In the genomic region with DNA sequence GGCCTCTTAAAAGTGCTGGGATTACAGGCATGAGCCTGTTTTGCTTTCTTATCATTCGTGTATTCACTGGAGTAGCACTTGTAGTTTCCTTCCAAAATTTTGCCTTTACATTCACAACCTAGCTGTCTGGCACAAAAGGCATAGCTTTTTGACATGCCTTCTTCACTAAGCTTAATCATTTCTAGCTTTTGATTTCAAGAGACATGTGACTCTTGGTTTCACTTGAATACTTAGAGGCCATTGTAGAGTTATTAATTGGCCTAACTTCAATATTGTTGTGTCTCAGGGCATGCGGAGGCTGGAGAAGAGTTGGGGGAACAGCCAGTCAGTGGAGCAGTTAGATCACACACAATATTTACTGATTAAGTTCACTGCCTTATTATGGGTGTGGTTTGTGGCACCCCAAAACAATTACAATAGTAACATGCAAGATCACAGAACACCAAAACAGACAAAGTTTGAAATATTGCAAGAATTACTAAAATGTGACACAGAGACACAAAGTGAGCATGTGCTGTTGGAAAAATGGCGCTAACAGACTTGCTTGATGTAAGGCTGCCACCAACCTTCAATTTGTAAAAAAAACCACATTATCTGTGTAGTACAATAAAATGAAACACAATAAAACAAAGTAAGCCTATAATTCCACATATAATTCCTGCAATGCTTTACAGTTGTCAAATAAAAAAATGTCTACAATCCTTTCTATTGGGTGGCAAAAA, we compare ENCODE assay signal across 14 cellular contexts. TPM values are rescaled to one million over a fixed set of nuclear protein-coding genes. Genes with fewer than 3 reads are reported as not detected.
A peak's percentile ranks its signal among the peaks of the same experiment; 100 is the strongest.
DNase-seq lines count a peak whose midpoint lies in the region; ATAC-seq lines count a peak whose summit lies in the region.
"Had no signal": no experiment of that assay in that cellular context is flagged by ENCODE, and none has a peak within 500 bp of the region (broad histone marks: within the 10 kb centered on the region; RNA-seq: fewer than 3 reads in every experiment).

No MANE protein-coding gene starts in this region.

- DNase-seq in activated naive CD8-positive, alpha-beta T cell treated with anti-CD3 and anti-CD28 coated beads for 36 hours, result no peak
- DNase-seq in SKM-1 (lab: John Stamatoyannopoulos, UW; ENCODE audit: unreplicated experiment) (no peak), mucosa of gallbladder (ENCODE audit: low spot score) (no peak), NCI-H128 (lab: John Stamatoyannopoulos, UW; ENCODE audit: unreplicated experiment) (no peak)
- DNase-seq in activated CD8-positive, alpha-beta memory T cell treated with anti-CD3 and anti-CD28 coated beads for 24 hours, result no peak
- DNase-seq: activated effector memory CD4-positive, alpha-beta T cell treated with anti-CD3 and anti-CD28 coated beads, Interleukin-2, amount 50 U/mL, for 16 hours; C1 segment of cervical spinal cord; H9; naive thymus-derived CD8-positive, alpha-beta T cell; NCI-H2107 had no signal

- ATAC-seq in GM18498 (IDR thresholded peaks at IDR 0.05; ENCODE audit: unreplicated experiment) (peak; percentile 65), GM19463 (IDR thresholded peaks at IDR 0.05; ENCODE audit: unreplicated experiment) (peak; percentile 58), HG02981 (IDR thresholded peaks at IDR 0.05; ENCODE audit: unreplicated experiment) (peak; percentile 65)
- ATAC-seq: naive thymus-derived CD8-positive, alpha-beta T cell; Panc1 had no signal

- H3K36me3 Mint-ChIP-seq in activated naive CD8-positive, alpha-beta T cell treated with anti-CD3 and anti-CD28 coated beads for 36 hours, result peaks cover 24% of the 10 kb centered on the region

- H3K9me3 Mint-ChIP-seq in activated naive CD8-positive, alpha-beta T cell treated with anti-CD3 and anti-CD28 coated beads for 36 hours, result peaks cover 4% of the 10 kb centered on the region

- no peaks in the 10 kb centered on the region for H3K27me3 Mint-ChIP-seq in activated naive CD8-positive, alpha-beta T cell treated with anti-CD3 and anti-CD28 coated beads for 36 hours
- H3K27me3 Mint-ChIP-seq: naive thymus-derived CD8-positive, alpha-beta T cell had no signal

- H3K4me3 Mint-ChIP-seq in activated naive CD8-positive, alpha-beta T cell treated with anti-CD3 and anti-CD28 coated beads for 36 hours, result no peak overlapping the region
- H3K4me3 Mint-ChIP-seq: H9 had no signal

- H3K4me1 Mint-ChIP-seq in activated naive CD8-positive, alpha-beta T cell treated with anti-CD3 and anti-CD28 coated beads for 36 hours, result peaks cover 44% of the 10 kb centered on the region

- peak overlapping the region; percentile 65 for H3K27ac Mint-ChIP-seq in activated naive CD8-positive, alpha-beta T cell treated with anti-CD3 and anti-CD28 coated beads for 36 hours

RNA-seq across cellular contexts. Expression of gene BRAF, which starts 43.1 kb away (rescaled TPM):
- total RNA-seq in activated naive CD8-positive, alpha-beta T cell treated with anti-CD3 and anti-CD28 coated beads for 36 hours, result 10 to 100 TPM; 26.6 to 27.0 TPM
- total RNA-seq in mucosa of gallbladder, result 33.7 TPM
